ENCODE assay signal across 18 cellular contexts in genomic region chr2:121136323-121136722, GRCh38.
DNase-seq lines count a peak whose midpoint lies in the region; ATAC-seq and TF ChIP-seq lines count a peak whose summit lies in the region.
"Had no signal": no experiment of that assay in that cellular context is flagged by ENCODE, and none has a peak within 500 bp of the region (broad histone marks: within the 10 kb centered on the region; RNA-seq: fewer than 3 reads in every experiment).

No MANE protein-coding gene starts in this region.

- H3K4me3 Mint-ChIP-seq in T-helper 17 cell, result peak overlapping the region; percentile 9
- H3K4me3 Mint-ChIP-seq: CD4-positive, alpha-beta memory T cell had no signal

- H3K36me3 Mint-ChIP-seq in T-helper 17 cell (ENCODE audit: low read depth), result no peaks in the 10 kb centered on the region
- H3K36me3 Mint-ChIP-seq: CD4-positive, alpha-beta memory T cell had no signal

- no peak overlapping the region for H4K8ac ChIP-seq in mesendoderm (ENCODE audit: low read depth, low read length)

- no peaks in the 10 kb centered on the region for H3K79me1 ChIP-seq in mesendoderm (ENCODE audit: low read length)

- peak; percentile 61 for DNase-seq in DMS53 (lab: John Stamatoyannopoulos, UW)
- DNase-seq in DMS53 treated with DMSO at 0.1 percent for 48 hours (lab: John Stamatoyannopoulos, UW; ENCODE audit: unreplicated experiment), result no peak
- DNase-seq in HEK293T (ENCODE audit: extremely low spot score), result no peak
- DNase-seq in T-helper 17 cell, result no peak
- DNase-seq in mesendoderm, result peak; percentile 40
- DNase-seq in Right ventricle myocardium superior, result no peak
- DNase-seq: 8988T; CD4-positive, alpha-beta memory T cell; GDM1; GOT3; NCI-H1436; NCI-H2081; NCI-H510A treated with DMSO at 0.1 percent for 48 hours had no signal

- H3K56ac ChIP-seq in mesendoderm (ENCODE audit: low read length), result no peak overlapping the region

- H2BK15ac ChIP-seq in mesendoderm (replicated peaks; ENCODE audit: low read depth), result no peak overlapping the region

- no peaks in the 10 kb centered on the region for H3K79me2 ChIP-seq in mesendoderm (ENCODE audit: control insufficient read depth, insufficient read depth, low read length)

- H3K9me3 ChIP-seq in T-helper 17 cell (ENCODE audit: control insufficient read depth, low read length, poor library complexity, severe bottlenecking), result no peaks in the 10 kb centered on the region

- no peak overlapping the region for H4K5ac ChIP-seq in mesendoderm (ENCODE audit: low read length)

- intact Hi-C loops in Right ventricle myocardium superior (cut with DNase I), result no loop called here

- no peak overlapping the region for H3K23ac ChIP-seq in mesendoderm (ENCODE audit: low read length)

- POLR2A ChIA-PET in HEK293T (lab: Yijun Ruan, JAX), result no interaction called here

- H3K4me1 Mint-ChIP-seq in T-helper 17 cell, result no peaks in the 10 kb centered on the region
- H3K4me1 Mint-ChIP-seq: CD4-positive, alpha-beta memory T cell had no signal

- no peak overlapping the region for H3K4me2 ChIP-seq in mesendoderm (ENCODE audit: low read length)

- no CpG with 5 or more reads among the region's 3 CpGs for WGBS in mesendoderm (ENCODE audit: extremely low coverage, insufficient coverage, low lambda C conversion rate)

- no peak overlapping the region for H3K4me3 ChIP-seq in mesendoderm (ENCODE audit: low read length)
- H3K4me3 ChIP-seq: GM12878 had no signal

- H2AK5ac ChIP-seq in mesendoderm (ENCODE audit: low read length), result no peak overlapping the region

- no peak overlapping the region for H3K27ac Mint-ChIP-seq in T-helper 17 cell
- H3K27ac Mint-ChIP-seq: CD4-positive, alpha-beta memory T cell had no signal

- H3K18ac ChIP-seq in mesendoderm (ENCODE audit: low read length), result no peak overlapping the region

- H2BK120ac ChIP-seq in mesendoderm (ENCODE audit: low read depth, low read length), result no peak overlapping the region

- ATAC-seq in T-helper 17 cell (no peak), HG03196 (IDR thresholded peaks at IDR 0.05; ENCODE audit: unreplicated experiment) (no peak), HG02973 (IDR thresholded peaks at IDR 0.05; ENCODE audit: unreplicated experiment) (no peak), Right ventricle myocardium superior (ENCODE audit: poor library complexity) (no peak)
- ATAC-seq: GM12878, Panc1, Right ventricle myocardium inferior had no signal

- H3K9ac ChIP-seq in mesendoderm (ENCODE audit: low read length), result no peak overlapping the region

- H3K4ac ChIP-seq in mesendoderm (ENCODE audit: low read depth, low read length), result no peak overlapping the region

- H3K27me3 Mint-ChIP-seq in T-helper 17 cell, result peaks cover 16% of the 10 kb centered on the region

- no peaks in the 10 kb centered on the region for H3K36me3 ChIP-seq in mesendoderm (ENCODE audit: control insufficient read depth, insufficient read depth, low read length)

- no peaks in the 10 kb centered on the region for H3K4me1 ChIP-seq in mesendoderm (ENCODE audit: control insufficient read depth, low read depth, low read length)

- H3K27ac ChIP-seq in mesendoderm (ENCODE audit: low read depth, low read length), result no peak overlapping the region

- CTCF ChIA-PET in HEK293T (lab: Yijun Ruan, JAX), result no interaction called here

- no peak overlapping the region for H2BK5ac ChIP-seq in mesendoderm (ENCODE audit: low read length)

- H3K27me3 ChIP-seq in mesendoderm (ENCODE audit: insufficient read depth, low read length, poor library complexity), result no peaks in the 10 kb centered on the region

TF ChIP-seq in HEK293T, 16 proteins besides CTCF, POLR2A, EP300 and RAD21:
- TF ChIP-seq BHLHE40 (IDR thresholded peaks at IDR 0.05; ENCODE audit: borderline replicate concordance) (no peak), PKNOX1 (IDR thresholded peaks at IDR 0.05) (0 out of 2 replicates have a peak, but pooled peaks have one; percentile 28)

Comparison
In these comparisons a context has a peak if more than half of its experiments do, and no peak if none do; other contexts are left out.
1. DNase-seq: peak in DMS53 (single experiment) and mesendoderm (single experiment); none in DMS53 treated with DMSO at 0.1 percent for 48 hours (single experiment), HEK293T (single experiment), T-helper 17 cell (0 of 3) and Right ventricle myocardium superior (single experiment).